In genomic region chr19:39829702-39830275, GRCh38 we compare ENCODE assay signal across 22 cellular contexts. TPM values are rescaled to one million over a fixed set of nuclear protein-coding genes. Genes with fewer than 3 reads are reported as not detected.
DNase-seq lines count a peak whose midpoint lies in the region; ATAC-seq and TF ChIP-seq lines count a peak whose summit lies in the region.
"Had no signal": no experiment of that assay in that cellular context is flagged by ENCODE, and none has a peak within 500 bp of the region (broad histone marks: within the 10 kb centered on the region; RNA-seq: fewer than 3 reads in every experiment).

No MANE protein-coding gene starts in this region.

- H3K4me2 ChIP-seq in mesenchymal stem cell (ENCODE audit: low read length, poor library complexity, severe bottlenecking), result no peak overlapping the region

- H4K8ac ChIP-seq in mesenchymal stem cell (ENCODE audit: low read length), result no peak overlapping the region

- no peaks in the 10 kb centered on the region for H3K27me3 Mint-ChIP-seq in activated CD4-positive, alpha-beta memory T cell treated with anti-CD3 and anti-CD28 coated beads, Interleukin-2, amount 10 ng/mL, durations not matched to agents 7 days and 5 days
- no peaks in the 10 kb centered on the region for H3K27me3 Mint-ChIP-seq in activated CD4-positive, alpha-beta memory T cell treated with anti-CD3 and anti-CD28 coated beads for 36 hours
- no peaks in the 10 kb centered on the region for H3K27me3 Mint-ChIP-seq in progenitor cell of endocrine pancreas
- H3K27me3 Mint-ChIP-seq: CD4-positive, CD25-positive, alpha-beta regulatory T cell had no signal

- H3K23ac ChIP-seq in mesenchymal stem cell (ENCODE audit: low read length in 2 of 2), result no peak overlapping the region

- no peaks in the 10 kb centered on the region for H3K9me3 ChIP-seq in mesenchymal stem cell (ENCODE audit: control insufficient read depth, low read length)
- no peaks in the 10 kb centered on the region for H3K9me3 ChIP-seq in tibial nerve
- no peaks in the 10 kb centered on the region for H3K9me3 ChIP-seq in sigmoid colon

- H3K27ac ChIP-seq in mesenchymal stem cell (ENCODE audit: low read length, poor library complexity, severe bottlenecking), result no peak overlapping the region
- H3K27ac ChIP-seq in tibial nerve, result no peak overlapping the region
- no peak overlapping the region for H3K27ac ChIP-seq in sigmoid colon

- H3K27me3 ChIP-seq in mesenchymal stem cell (ENCODE audit: control insufficient read depth in 1 of 2, insufficient read depth in 1 of 2, low read length in 2 of 2) (no peaks in the 10 kb centered on the region), tibial nerve (no peaks in the 10 kb centered on the region), sigmoid colon (no peaks in the 10 kb centered on the region)

- no peak overlapping the region for H2BK120ac ChIP-seq in mesenchymal stem cell (ENCODE audit: low read depth, low read length)

- TF ChIP-seq POLR2A in tibial nerve (IDR thresholded peaks at IDR 0.05) (no peak), sigmoid colon (IDR thresholded peaks at IDR 0.05) (no peak)

- no peak overlapping the region for H3K18ac ChIP-seq in mesenchymal stem cell (ENCODE audit: low read depth in 1 of 2, low read length in 2 of 2)

- no peak overlapping the region for H3K9ac ChIP-seq in mesenchymal stem cell (ENCODE audit: low read length)

- H2BK5ac ChIP-seq in mesenchymal stem cell (ENCODE audit: low read depth, low read length, poor library complexity, severe bottlenecking), result no peak overlapping the region

- intact Hi-C loops in activated CD4-positive, alpha-beta memory T cell treated with anti-CD3 and anti-CD28 coated beads for 36 hours (cut with micrococcal nuclease), result no loop called here
- intact Hi-C loops in sigmoid colon (cut with DNase I), result loop anchor here (5.0 kb wide), 1 partner anchor 143 kb away; the partner anchor contains the start of gene PSMC4

- H3K36me3 ChIP-seq in mesenchymal stem cell (ENCODE audit: control insufficient read depth in 1 of 2, insufficient read depth in 2 of 2, low read depth in 1 of 2, low read length in 2 of 2) (peaks cover 62 to 68% of the 10 kb centered on the region in 2 experiments), tibial nerve (peaks cover 0 to 69% (median 4%) of the 10 kb centered on the region in 3 donors), sigmoid colon (peaks cover 16 to 66% (median 48%) of the 10 kb centered on the region in 4 donors)

- H2AK5ac ChIP-seq in mesenchymal stem cell (ENCODE audit: low read length, severe bottlenecking), result no peak overlapping the region

- H3K9me3 Mint-ChIP-seq in activated CD4-positive, alpha-beta memory T cell treated with anti-CD3 and anti-CD28 coated beads, Interleukin-2, amount 10 ng/mL, durations not matched to agents 7 days and 5 days, result no peaks in the 10 kb centered on the region
- H3K9me3 Mint-ChIP-seq in activated CD4-positive, alpha-beta memory T cell treated with anti-CD3 and anti-CD28 coated beads for 36 hours, result no peaks in the 10 kb centered on the region
- no peaks in the 10 kb centered on the region for H3K9me3 Mint-ChIP-seq in progenitor cell of endocrine pancreas (ENCODE audit: low read depth)

- POLR2A ChIA-PET in activated CD4-positive, alpha-beta memory T cell treated with anti-CD3 and anti-CD28 coated beads, Interleukin-2, amount 10 ng/mL, durations not matched to agents 7 days and 5 days (lab: Charles Lee), result interaction anchor here (1.4 kb wide), 2 partner anchors 13 to 16 kb away, joined by 4 to 5 read pairs; no protein-coding TSS in a partner anchor
- POLR2A ChIA-PET in activated CD4-positive, alpha-beta memory T cell treated with anti-CD3 and anti-CD28 coated beads for 36 hours (lab: Charles Lee), result no interaction called here

- no peak for TF ChIP-seq EP300 in tibial nerve (IDR thresholded peaks at IDR 0.05)
- TF ChIP-seq EP300 in sigmoid colon (IDR thresholded peaks at IDR 0.05), result no peak

- H3K27ac Mint-ChIP-seq in activated CD4-positive, alpha-beta memory T cell treated with anti-CD3 and anti-CD28 coated beads, Interleukin-2, amount 10 ng/mL, durations not matched to agents 7 days and 5 days, result peak overlapping the region; percentile 58
- no peak overlapping the region for H3K27ac Mint-ChIP-seq in activated CD4-positive, alpha-beta memory T cell treated with anti-CD3 and anti-CD28 coated beads for 36 hours
- peak overlapping the region; percentile 62 for H3K27ac Mint-ChIP-seq in progenitor cell of endocrine pancreas

- TF ChIP-seq CTCF in progenitor cell of endocrine pancreas (IDR thresholded peaks at IDR 0.05; ENCODE audit: unreplicated experiment) (no peak), tibial nerve (IDR thresholded peaks at IDR 0.05) (no peak), sigmoid colon (IDR thresholded peaks at IDR 0.05) (no peak)

- H3K79me1 ChIP-seq in mesenchymal stem cell (replicated peaks; ENCODE audit: low read length, poor library complexity, severe bottlenecking), result peaks cover 41% of the 10 kb centered on the region

- H3K4me3 Mint-ChIP-seq in activated CD4-positive, alpha-beta memory T cell treated with anti-CD3 and anti-CD28 coated beads, Interleukin-2, amount 10 ng/mL, durations not matched to agents 7 days and 5 days, result no peak overlapping the region
- H3K4me3 Mint-ChIP-seq in activated CD4-positive, alpha-beta memory T cell treated with anti-CD3 and anti-CD28 coated beads for 36 hours, result no peak overlapping the region
- no peak overlapping the region for H3K4me3 Mint-ChIP-seq in progenitor cell of endocrine pancreas (ENCODE audit: low read depth)

- DNase-seq in activated CD4-positive, alpha-beta memory T cell treated with anti-CD3 and anti-CD28 coated beads, Interleukin-2, amount 10 ng/mL, durations not matched to agents 7 days and 5 days, result no peak
- no peak for DNase-seq in activated CD4-positive, alpha-beta memory T cell treated with anti-CD3 and anti-CD28 coated beads for 36 hours
- peak; percentile 19 for DNase-seq in ELR (ENCODE audit: low read depth)
- DNase-seq in mesenchymal stem cell, result peak; percentile 18
- DNase-seq in progenitor cell of endocrine pancreas (ENCODE audit: low spot score, unreplicated experiment), result no peak
- no peak for DNase-seq in tibial nerve (ENCODE audit: low spot score in 2 of 2)
- no peak for DNase-seq in sigmoid colon
- DNase-seq: 8988T; CD4-positive, CD25-positive, alpha-beta regulatory T cell; DMS79 treated with DMSO at 0.1 percent for 48 hours; GDM1; GOT3; KG1; NCI-H1092; NCI-H1694; NCI-H2107; NCI-H345; NCI-H526 treated with DMSO at 0.1 percent for 48 hours; NK-92 treated with Interleukin-12 subunit alpha and Interleukin-12 subunit beta, amount 100 ng/mL, for 24 hours; OCI-M1 had no signal

- H3K4ac ChIP-seq in mesenchymal stem cell (ENCODE audit: low read depth in 1 of 2, low read length in 2 of 2), result no peak overlapping the region

- CTCF ChIA-PET in activated CD4-positive, alpha-beta memory T cell treated with anti-CD3 and anti-CD28 coated beads, Interleukin-2, amount 10 ng/mL, durations not matched to agents 7 days and 5 days (lab: Charles Lee), result interaction anchor here (1.1 to 2.4 kb wide), 3 partner anchors 13 to 37 kb away, joined by 3 to 11 read pairs (median 3); no protein-coding TSS in a partner anchor
- CTCF ChIA-PET in activated CD4-positive, alpha-beta memory T cell treated with anti-CD3 and anti-CD28 coated beads for 36 hours (lab: Charles Lee), result interaction anchor here (0.9 to 1.2 kb wide), 2 partner anchors 37 to 155 kb away, joined by 3 read pairs; no protein-coding TSS in a partner anchor

- H3K4me3 ChIP-seq in mesenchymal stem cell (ENCODE audit: insufficient read depth in 1 of 2, low read depth in 1 of 2, low read length in 2 of 2), result no peak overlapping the region
- no peak overlapping the region for H3K4me3 ChIP-seq in tibial nerve
- no peak overlapping the region for H3K4me3 ChIP-seq in sigmoid colon

- H2BK15ac ChIP-seq in mesenchymal stem cell (ENCODE audit: low read depth, poor library complexity, severe bottlenecking), result no peak overlapping the region

- H2BK12ac ChIP-seq in mesenchymal stem cell (ENCODE audit: low read length in 2 of 2), result no peak overlapping the region

- peaks cover 35% of the 10 kb centered on the region for H3K36me3 Mint-ChIP-seq in activated CD4-positive, alpha-beta memory T cell treated with anti-CD3 and anti-CD28 coated beads, Interleukin-2, amount 10 ng/mL, durations not matched to agents 7 days and 5 days (ENCODE audit: low read depth)
- H3K36me3 Mint-ChIP-seq in activated CD4-positive, alpha-beta memory T cell treated with anti-CD3 and anti-CD28 coated beads for 36 hours, result peaks cover 34% of the 10 kb centered on the region
- H3K36me3 Mint-ChIP-seq in progenitor cell of endocrine pancreas (ENCODE audit: insufficient read depth), result peaks cover 27% of the 10 kb centered on the region

- H3K4me1 ChIP-seq in mesenchymal stem cell (ENCODE audit: control insufficient read depth, insufficient read depth, low read depth, low read length), result peaks cover 25% of the 10 kb centered on the region
- peaks cover 0 to 36% (median 15%) of the 10 kb centered on the region in 4 donors for H3K4me1 ChIP-seq in tibial nerve
- peaks cover 0 to 28% (median 27%) of the 10 kb centered on the region in 4 donors for H3K4me1 ChIP-seq in sigmoid colon

- no peak overlapping the region for H3K14ac ChIP-seq in mesenchymal stem cell (ENCODE audit: low read length in 2 of 2)

- WGBS in mesenchymal stem cell, result 91% methylated on average over 10 of the region's 10 CpGs
- WGBS in tibial nerve, 2 donors, result 96 to 97% methylated on average over 10 of the region's 10 CpGs
- 94% methylated on average over 10 of the region's 10 CpGs for WGBS in sigmoid colon, 2 donors

- no peak for ATAC-seq in HG03457 (IDR thresholded peaks at IDR 0.05; ENCODE audit: unreplicated experiment)

- H4K91ac ChIP-seq in mesenchymal stem cell (ENCODE audit: low read length), result no peak overlapping the region

- H2AFZ ChIP-seq in mesenchymal stem cell (ENCODE audit: low read depth, low read length), result no peak overlapping the region

- peaks cover 36% of the 10 kb centered on the region for H3K4me1 Mint-ChIP-seq in activated CD4-positive, alpha-beta memory T cell treated with anti-CD3 and anti-CD28 coated beads, Interleukin-2, amount 10 ng/mL, durations not matched to agents 7 days and 5 days
- H3K4me1 Mint-ChIP-seq in activated CD4-positive, alpha-beta memory T cell treated with anti-CD3 and anti-CD28 coated beads for 36 hours (ENCODE audit: low read depth), result peaks cover 29% of the 10 kb centered on the region
- H3K4me1 Mint-ChIP-seq in progenitor cell of endocrine pancreas (ENCODE audit: low read depth), result peaks cover 22% of the 10 kb centered on the region

RNA-seq across cellular contexts. Expression of gene DYRK1B, which starts 4.2 kb away (rescaled TPM):
- 10 to 100 TPM; 13.8 to 14.2 TPM for total RNA-seq in activated CD4-positive, alpha-beta memory T cell treated with anti-CD3 and anti-CD28 coated beads, Interleukin-2, amount 10 ng/mL, durations not matched to agents 7 days and 5 days
- total RNA-seq in activated CD4-positive, alpha-beta memory T cell treated with anti-CD3 and anti-CD28 coated beads for 36 hours, result 1 to 10 TPM; 4.5 to 4.8 TPM
- 27.9 TPM for polyA plus RNA-seq in mesenchymal stem cell (2013, experiment 1 of 2)
- 27.0 TPM for polyA plus RNA-seq in mesenchymal stem cell (2013, experiment 2 of 2)
- total RNA-seq in progenitor cell of endocrine pancreas (80.7 and 90.7 TPM in 2 replicates), tibial nerve (10 to 100 TPM; 12.6 to 15.9 (median 13.1) TPM), sigmoid colon (10 to 100 TPM in 2 of 4 donors, 1 to 10 TPM in 2; 8.0 to 11.4 (median 9.3) TPM)
- polyA plus RNA-seq in sigmoid colon, result 10 to 100 TPM in 1 of 3 donors, 1 to 10 TPM in 2; 6.6 to 11.4 (median 6.9) TPM

RNA-seq across cellular contexts. Expression of gene FBL, which starts 16.4 kb away (rescaled TPM):
- total RNA-seq in activated CD4-positive, alpha-beta memory T cell treated with anti-CD3 and anti-CD28 coated beads, Interleukin-2, amount 10 ng/mL, durations not matched to agents 7 days and 5 days, result 100 to 1,000 TPM; 294 to 302 TPM
- total RNA-seq in activated CD4-positive, alpha-beta memory T cell treated with anti-CD3 and anti-CD28 coated beads for 36 hours, result 100 to 1,000 TPM; 579 to 589 TPM
- 147 TPM for polyA plus RNA-seq in mesenchymal stem cell (2013, experiment 1 of 2)
- 134 TPM for polyA plus RNA-seq in mesenchymal stem cell (2013, experiment 2 of 2)
- total RNA-seq in progenitor cell of endocrine pancreas (250 and 271 TPM in 2 replicates), tibial nerve (100 to 1,000 TPM; 170 to 204 (median 177) TPM), sigmoid colon (100 to 1,000 TPM in 3 of 4 donors, 10 to 100 TPM in 1; 96.4 to 147 (median 109) TPM)
- 100 to 1,000 TPM; 121 to 333 (median 225) TPM for polyA plus RNA-seq in sigmoid colon

RNA-seq across cellular contexts. Expression of gene LEUTX, which starts 51.1 kb away (rescaled TPM):
- under 1 TPM in 1 of 2 experiments, not detected in 1; 0.35 TPM for total RNA-seq in activated CD4-positive, alpha-beta memory T cell treated with anti-CD3 and anti-CD28 coated beads, Interleukin-2, amount 10 ng/mL, durations not matched to agents 7 days and 5 days
- not detected for total RNA-seq in activated CD4-positive, alpha-beta memory T cell treated with anti-CD3 and anti-CD28 coated beads for 36 hours
- polyA plus RNA-seq in mesenchymal stem cell (2013, experiment 1 of 2), result not detected
- polyA plus RNA-seq in mesenchymal stem cell (2013, experiment 2 of 2), result not detected
- total RNA-seq in progenitor cell of endocrine pancreas, result not detected in 2 replicates
- total RNA-seq in tibial nerve, result not detected
- total RNA-seq in sigmoid colon, result not detected
- not detected for polyA plus RNA-seq in sigmoid colon
- total RNA-seq: CD4-positive, CD25-positive, alpha-beta regulatory T cell; M059J had no signal
- polyA plus RNA-seq: CD4-positive, CD25-positive, alpha-beta regulatory T cell had no signal

Comparison
In these comparisons a context has a peak if more than half of its experiments do, and no peak if none do; other contexts are left out.
1. DNase-seq: peak in ELR (single experiment) and mesenchymal stem cell (single experiment); none in activated CD4-positive, alpha-beta memory T cell treated with anti-CD3 and anti-CD28 coated beads, Interleukin-2, amount 10 ng/mL, durations not matched to agents 7 days and 5 days (single experiment), activated CD4-positive, alpha-beta memory T cell treated with anti-CD3 and anti-CD28 coated beads for 36 hours (single experiment), progenitor cell of endocrine pancreas (single experiment), tibial nerve (0 of 2) and sigmoid colon (single experiment).